In the genomic region with DNA sequence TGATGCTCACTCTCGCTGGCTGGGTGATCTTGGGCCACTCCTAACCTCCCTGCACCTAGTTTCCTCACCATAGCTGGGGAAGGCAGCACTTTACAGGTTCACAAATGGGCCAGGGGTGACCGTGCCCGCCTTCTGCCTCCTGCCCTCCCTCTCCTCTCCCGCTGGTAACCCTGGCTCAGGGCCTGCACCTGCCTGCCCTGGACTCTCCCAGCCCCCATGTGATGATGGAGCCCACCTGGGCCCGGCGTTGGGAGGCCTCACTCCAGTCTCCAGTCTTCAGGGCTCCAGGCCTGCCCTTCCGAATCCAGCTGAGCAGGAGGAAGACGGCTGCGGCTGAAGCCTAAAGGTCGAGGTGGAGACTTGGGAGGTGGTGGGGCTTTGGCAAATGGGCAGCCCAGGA, we compare ENCODE assay signal across 20 cellular contexts.
"Had no signal": no experiment of that assay in that cellular context is flagged by ENCODE, and none has a peak within 500 bp of the region (broad histone marks: within the 10 kb centered on the region; RNA-seq: fewer than 3 reads in every experiment).

No MANE protein-coding gene starts in this region.

- DNase-seq: activated CD4-positive, alpha-beta T cell treated with anti-CD3 and anti-CD28 coated beads for 1 hour; activated gamma-delta T cell; activated naive CD4-positive, alpha-beta T cell treated with anti-CD3 and anti-CD28 coated beads, Interleukin-2, amount 50 U/mL, for 16 hours; activated naive CD8-positive, alpha-beta T cell treated with anti-CD3 and anti-CD28 coated beads, Interleukin-2, amount 50 U/mL, for 24 hours; effector CD8-positive, alpha-beta T cell; foreskin keratinocyte; immature natural killer cell; left ventricle myocardium superior; nephron progenitor cell; nucleus accumbens; retina; stimulated activated CD4-positive, alpha-beta T cell treated with anti-CD3 and anti-CD28 coated beads, Interleukin-4, amount 100 ng/mL, for 1 hour; stimulated activated naive CD4-positive, alpha-beta T cell treated with Interleukin-2 at 50 U/mL for 16 hours; T-cell had no signal

- H3K36me3 Mint-ChIP-seq: immature natural killer cell, T-cell had no signal

- H3K27ac ChIP-seq: foreskin keratinocyte, VCaP had no signal

- H3K9me3 Mint-ChIP-seq: dendritic cell treated with granulocyte-macrophage colony-stimulating factor and Interleukin-4, amounts not matched to agents 40 ng/mL and 50 ng/mL, for 4 days; immature natural killer cell; nephron progenitor cell; T-cell had no signal

- H3K4me1 ChIP-seq: foreskin keratinocyte had no signal

- ATAC-seq: activated naive CD8-positive, alpha-beta T cell treated with anti-CD3 and anti-CD28 coated beads, Interleukin-2, amount 50 U/mL, for 24 hours; foreskin keratinocyte; left ventricle myocardium superior; SK-N-SH treated with all-trans-retinoic acid at 6 μM for 48 hours; T-cell had no signal

- H3K27ac Mint-ChIP-seq: activated naive CD8-positive, alpha-beta T cell treated with anti-CD3 and anti-CD28 coated beads, Interleukin-2, amount 50 U/mL, for 24 hours; activated T-helper 1 cell treated with anti-CD3 and anti-CD28 coated beads, Interleukin-12 subunit alpha, Interleukin-12 subunit beta, Interleukin-2, Interleukin-4 antibody, amounts not matched to agents 30 ng/mL and 10 ng/mL and 1 ng/mL, durations not matched to agents 14 hours and 24 hours and 36 hours; dendritic cell treated with granulocyte-macrophage colony-stimulating factor and Interleukin-4, amounts not matched to agents 40 ng/mL and 50 ng/mL, for 4 days; immature natural killer cell; nephron progenitor cell; progenitor cell of endocrine pancreas; T-cell; T-helper 2 cell treated with Interferon-gamma antibody and Interleukin-4, amounts not matched to agents 5 μg/mL and 100 μg/mL, for 36 hours had no signal

- H3K4me3 Mint-ChIP-seq: activated naive CD8-positive, alpha-beta T cell treated with anti-CD3 and anti-CD28 coated beads, Interleukin-2, amount 50 U/mL, for 24 hours; activated T-helper 1 cell treated with anti-CD3 and anti-CD28 coated beads, Interleukin-12 subunit alpha, Interleukin-12 subunit beta, Interleukin-2, Interleukin-4 antibody, amounts not matched to agents 30 ng/mL and 10 ng/mL and 1 ng/mL, durations not matched to agents 14 hours and 24 hours and 36 hours; dendritic cell treated with granulocyte-macrophage colony-stimulating factor and Interleukin-4, amounts not matched to agents 40 ng/mL and 50 ng/mL, for 4 days; immature natural killer cell; nephron progenitor cell; T-cell; T-helper 2 cell treated with Interferon-gamma antibody and Interleukin-4, amounts not matched to agents 5 μg/mL and 100 μg/mL, for 36 hours had no signal
